ENCODE assay signal across 8 cellular contexts in genomic region chr14:91373591-91374245, GRCh38. TPM values are rescaled to one million over a fixed set of nuclear protein-coding genes. Genes with fewer than 3 reads are reported as not detected.
DNase-seq lines count a peak whose midpoint lies in the region; ATAC-seq and TF ChIP-seq lines count a peak whose summit lies in the region.

No MANE protein-coding gene starts in this region.

- peaks cover 35% of the 10 kb centered on the region for H3K36me3 Mint-ChIP-seq in activated T-helper 2 cell treated with anti-CD3 and anti-CD28 coated beads, Interferon-gamma antibody, Interleukin-2, Interleukin-4, amounts not matched to agents 10 μg/mL and 5 μg/mL and 100 μg/mL, durations not matched to agents 14 hours and 24 hours and 36 hours (ENCODE audit: low read depth)

- H3K27me3 Mint-ChIP-seq in activated T-helper 2 cell treated with anti-CD3 and anti-CD28 coated beads, Interferon-gamma antibody, Interleukin-2, Interleukin-4, amounts not matched to agents 10 μg/mL and 5 μg/mL and 100 μg/mL, durations not matched to agents 14 hours and 24 hours and 36 hours (ENCODE audit: low read depth): no peaks in the 10 kb centered on the region

- TF ChIP-seq POLR2A in NB4 (IDR thresholded peaks at IDR 0.05; ENCODE audit: extremely low read depth, insufficient read length): no peak

- DNase-seq in NK-92 treated with Interleukin-12 subunit alpha and Interleukin-12 subunit beta, amount 100 ng/mL, for 24 hours (lab: John Stamatoyannopoulos, UW): peak; percentile 64
- DNase-seq in NK-92 (lab: John Stamatoyannopoulos, UW; ENCODE audit: unreplicated experiment): no peak
- DNase-seq in NB4 (ENCODE audit: low read depth): peak; percentile 80
- DNase-seq in activated T-helper 2 cell treated with anti-CD3 and anti-CD28 coated beads, Interferon-gamma antibody, Interleukin-2, Interleukin-4, amounts not matched to agents 10 μg/mL and 5 μg/mL and 100 μg/mL, durations not matched to agents 14 hours and 24 hours and 36 hours (ENCODE audit: low spot score): peak; percentile 55
- peak; percentile 72 for DNase-seq in stimulated activated CD4-positive, alpha-beta T cell treated with anti-CD3 and anti-CD28 coated beads, Interleukin-15, amount 100 ng/mL, for 24 hours
- no peak for DNase-seq in MG63
- DNase-seq in NCI-H2196 (lab: John Stamatoyannopoulos, UW; ENCODE audit: unreplicated experiment): no peak

- no peak for TF ChIP-seq CTCF in NB4 (IDR thresholded peaks at IDR 0.05; ENCODE audit: low read depth, low read length)

- H3K4me1 Mint-ChIP-seq in activated T-helper 2 cell treated with anti-CD3 and anti-CD28 coated beads, Interferon-gamma antibody, Interleukin-2, Interleukin-4, amounts not matched to agents 10 μg/mL and 5 μg/mL and 100 μg/mL, durations not matched to agents 14 hours and 24 hours and 36 hours (ENCODE audit: low read depth): peaks cover 93% of the 10 kb centered on the region

- peak overlapping the region; percentile 39 for H3K4me3 ChIP-seq in NB4 (ENCODE audit: low read depth, low read length)
- H3K4me3 ChIP-seq in MG63: no peak overlapping the region

- H3K27me3 ChIP-seq in MG63: no peaks in the 10 kb centered on the region

- H3K9me3 Mint-ChIP-seq in activated T-helper 2 cell treated with anti-CD3 and anti-CD28 coated beads, Interferon-gamma antibody, Interleukin-2, Interleukin-4, amounts not matched to agents 10 μg/mL and 5 μg/mL and 100 μg/mL, durations not matched to agents 14 hours and 24 hours and 36 hours: no peaks in the 10 kb centered on the region

- peak; percentile 60 for ATAC-seq in HG02623 (IDR thresholded peaks at IDR 0.05; ENCODE audit: unreplicated experiment)

- peak overlapping the region; percentile 77 for H3K4me3 Mint-ChIP-seq in activated T-helper 2 cell treated with anti-CD3 and anti-CD28 coated beads, Interferon-gamma antibody, Interleukin-2, Interleukin-4, amounts not matched to agents 10 μg/mL and 5 μg/mL and 100 μg/mL, durations not matched to agents 14 hours and 24 hours and 36 hours (ENCODE audit: low read depth)

- intact Hi-C loops in activated T-helper 2 cell treated with anti-CD3 and anti-CD28 coated beads, Interferon-gamma antibody, Interleukin-2, Interleukin-4, amounts not matched to agents 10 μg/mL and 5 μg/mL and 100 μg/mL, durations not matched to agents 14 hours and 24 hours and 36 hours (cut with micrococcal nuclease): loop anchor here (1.0 to 5.0 kb wide), 8 partner anchors 23 to 311 kb away; partner anchors contain the start of gene RPS6KA5

- H3K9me3 ChIP-seq in MG63: no peaks in the 10 kb centered on the region

- H3K27ac Mint-ChIP-seq in activated T-helper 2 cell treated with anti-CD3 and anti-CD28 coated beads, Interferon-gamma antibody, Interleukin-2, Interleukin-4, amounts not matched to agents 10 μg/mL and 5 μg/mL and 100 μg/mL, durations not matched to agents 14 hours and 24 hours and 36 hours: peak overlapping the region; percentile 95

- H3K36me3 ChIP-seq in MG63: no peaks in the 10 kb centered on the region

RNA-seq across cellular contexts. Expression of gene CCDC88C, which starts 43.9 kb away (rescaled TPM):
- total RNA-seq in activated T-helper 2 cell treated with anti-CD3 and anti-CD28 coated beads, Interferon-gamma antibody, Interleukin-2, Interleukin-4, amounts not matched to agents 10 μg/mL and 5 μg/mL and 100 μg/mL, durations not matched to agents 14 hours and 24 hours and 36 hours: 95.3 and 100 TPM in 2 replicates
- 1.2 and 5.8 TPM in 2 replicates for total RNA-seq in MG63 (2014; rRNA removed; shearing (Covaris generic); ENCODE audit: low replicate concordance)

Comparison
In these comparisons a context has a peak if more than half of its experiments do, and no peak if none do; other contexts are left out.
1. DNase-seq: peak in NK-92 treated with Interleukin-12 subunit alpha and Interleukin-12 subunit beta, amount 100 ng/mL, for 24 hours (single experiment), NB4 (single experiment), activated T-helper 2 cell treated with anti-CD3 and anti-CD28 coated beads, Interferon-gamma antibody, Interleukin-2, Interleukin-4, amounts not matched to agents 10 μg/mL and 5 μg/mL and 100 μg/mL, durations not matched to agents 14 hours and 24 hours and 36 hours (single experiment) and stimulated activated CD4-positive, alpha-beta T cell treated with anti-CD3 and anti-CD28 coated beads, Interleukin-15, amount 100 ng/mL, for 24 hours (single experiment); none in NK-92 (single experiment), MG63 (single experiment) and NCI-H2196 (single experiment).
2. RNA of gene CCDC88C, which starts 43.9 kb away (total RNA-seq): 95.3 to 100 TPM in activated T-helper 2 cell treated with anti-CD3 and anti-CD28 coated beads, Interferon-gamma antibody, Interleukin-2, Interleukin-4, amounts not matched to agents 10 μg/mL and 5 μg/mL and 100 μg/mL, durations not matched to agents 14 hours and 24 hours and 36 hours; 1.2 to 5.8 TPM in MG63; every median in the first group is over 10 times any median in the second.